2 cellular contexts compared by ENCODE assay signal in genomic region chr5:138692370-138692769, GRCh38.
A peak's percentile ranks its signal among the peaks of the same experiment; 100 is the strongest.
TF ChIP-seq lines count a peak whose summit lies in the region.

No MANE protein-coding gene starts in this region.

TF ChIP-seq in HepG2, 621 proteins besides CTCF, POLR2A, EP300 and RAD21 (continued from another document):
- no peak for TF ChIP-seq ZBTB46 (CRISPR knock-in tag; IDR thresholded peaks at IDR 0.05; ENCODE audit: borderline replicate concordance)
TF ChIP-seq in HepG2: peak in this region for 2.

TF ChIP-seq in WTC11, 78 proteins besides CTCF, POLR2A, EP300 and RAD21:
- TF ChIP-seq ZNF512 (CRISPR knock-in tag; IDR thresholded peaks at IDR 0.05; ENCODE audit: borderline replicate concordance) (0 out of 2 replicates have a peak, but pooled peaks have one; percentile 23), ERG (CRISPR knock-in tag; IDR thresholded peaks at IDR 0.05) (no peak), ATF2 (CRISPR knock-in tag; IDR thresholded peaks at IDR 0.05; ENCODE audit: borderline replicate concordance, low read depth) (no peak), EMX1 (CRISPR knock-in tag; IDR thresholded peaks at IDR 0.05) (no peak)
TF ChIP-seq in WTC11: peak in this region for 1.
